In the genomic region with DNA sequence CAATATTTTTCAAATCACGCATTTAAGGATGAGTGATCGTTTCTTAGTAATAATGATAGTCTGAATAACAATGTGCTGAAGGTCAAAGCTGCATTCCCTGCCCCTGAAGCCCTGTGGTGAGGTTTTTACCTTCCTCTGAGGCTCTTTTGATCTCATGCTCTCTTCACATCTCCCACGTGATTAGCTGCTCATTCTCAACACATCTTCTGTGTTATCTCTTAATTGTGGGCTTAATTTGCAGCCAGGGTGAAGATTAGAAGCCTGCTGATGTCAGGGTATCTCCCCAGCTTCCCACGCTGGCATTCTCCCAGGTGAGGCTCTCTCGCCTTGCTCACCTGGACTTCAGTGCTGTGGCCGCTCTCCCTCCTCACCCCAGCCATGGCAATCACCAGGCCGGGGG, we compare ENCODE assay signal across 15 cellular contexts.
"Had no signal": no experiment of that assay in that cellular context is flagged by ENCODE, and none has a peak within 500 bp of the region (broad histone marks: within the 10 kb centered on the region; RNA-seq: fewer than 3 reads in every experiment).

No MANE protein-coding gene starts in this region.

- H3K4me3 Mint-ChIP-seq: activated CD4-positive, alpha-beta T cell treated with anti-CD3 and anti-CD28 coated beads, Interleukin-2, amount 10 ng/mL, durations not matched to agents 24 days and 14 days; dendritic cell treated with granulocyte-macrophage colony-stimulating factor and Interleukin-4, amounts not matched to agents 40 ng/mL and 50 ng/mL, for 4 days; nephron progenitor cell; T-helper 2 cell treated with Interferon-gamma antibody and Interleukin-4, amounts not matched to agents 5 μg/mL and 100 μg/mL, for 36 hours; type B pancreatic cell had no signal

- H3K9me3 Mint-ChIP-seq: activated CD4-positive, alpha-beta T cell treated with anti-CD3 and anti-CD28 coated beads, Interleukin-2, amount 10 ng/mL, durations not matched to agents 24 days and 14 days; dendritic cell treated with granulocyte-macrophage colony-stimulating factor and Interleukin-4, amounts not matched to agents 40 ng/mL and 50 ng/mL, for 4 days; nephron progenitor cell; T-helper 2 cell treated with Interferon-gamma antibody and Interleukin-4, amounts not matched to agents 5 μg/mL and 100 μg/mL, for 36 hours had no signal

- H3K27ac Mint-ChIP-seq: activated CD4-positive, alpha-beta T cell treated with anti-CD3 and anti-CD28 coated beads, Interleukin-2, amount 10 ng/mL, durations not matched to agents 24 days and 14 days; dendritic cell treated with granulocyte-macrophage colony-stimulating factor and Interleukin-4, amounts not matched to agents 40 ng/mL and 50 ng/mL, for 4 days; nephron progenitor cell; T-helper 2 cell treated with Interferon-gamma antibody and Interleukin-4, amounts not matched to agents 5 μg/mL and 100 μg/mL, for 36 hours; type B pancreatic cell had no signal

- H3K27me3 Mint-ChIP-seq: activated CD4-positive, alpha-beta T cell treated with anti-CD3 and anti-CD28 coated beads, Interleukin-2, amount 10 ng/mL, durations not matched to agents 24 days and 14 days had no signal

- H3K4me1 ChIP-seq: esophagus squamous epithelium, heart right ventricle, left lung, testis had no signal

- DNase-seq: activated CD4-positive, alpha-beta T cell treated with anti-CD3 and anti-CD28 coated beads, Interleukin-2, amount 10 ng/mL, durations not matched to agents 24 days and 14 days; activated naive CD4-positive, alpha-beta T cell treated with anti-CD3 and anti-CD28 coated beads, Interleukin-2, amount 50 U/mL, for 16 hours; effector memory CD4-positive, alpha-beta T cell; esophagus squamous epithelium; heart right ventricle; left lung; mammary epithelial cell; nephron progenitor cell; occipital lobe; posterior cingulate gyrus; stimulated activated CD4-positive, alpha-beta T cell treated with anti-CD3 and anti-CD28 coated beads, Interleukin-12 subunit alpha, Interleukin-12 subunit beta, amount 100 ng/mL, for 4 hours; testis had no signal

- ATAC-seq: heart right ventricle, left lung had no signal

- H3K36me3 ChIP-seq: esophagus squamous epithelium, heart right ventricle, left lung had no signal

- H3K9me3 ChIP-seq: esophagus squamous epithelium, heart right ventricle, left lung, testis had no signal

- H3K27ac ChIP-seq: esophagus squamous epithelium, heart right ventricle, left lung, testis had no signal

- H3K4me1 Mint-ChIP-seq: activated CD4-positive, alpha-beta T cell treated with anti-CD3 and anti-CD28 coated beads, Interleukin-2, amount 10 ng/mL, durations not matched to agents 24 days and 14 days had no signal

- H3K4me3 ChIP-seq: esophagus squamous epithelium, heart right ventricle, left lung, testis had no signal

- H3K36me3 Mint-ChIP-seq: type B pancreatic cell had no signal

- H3K27me3 ChIP-seq: esophagus squamous epithelium, testis had no signal
